23 cellular contexts compared by ENCODE assay signal in genomic region chr4:118848901-118849300, GRCh38.
"Had no signal": no experiment of that assay in that cellular context is flagged by ENCODE, and none has a peak within 500 bp of the region (broad histone marks: within the 10 kb centered on the region; RNA-seq: fewer than 3 reads in every experiment).

No MANE protein-coding gene starts in this region.

- H3K27me3 ChIP-seq: dorsolateral prefrontal cortex, neutrophil, right atrium auricular region, stomach, thyroid gland, vagina had no signal

- H3K4me1 ChIP-seq: parathyroid adenoma had no signal

- H3K36me3 ChIP-seq: neutrophil, right atrium auricular region, stomach, thyroid gland, vagina had no signal

- H3K9ac ChIP-seq: parathyroid adenoma had no signal

- H3K9me3 ChIP-seq: mucosa of descending colon, neutrophil, right atrium auricular region, stomach, thyroid gland, vagina had no signal

- H3K4me3 ChIP-seq: dorsolateral prefrontal cortex, lung, mucosa of descending colon, right atrium auricular region, stomach, thyroid gland, vagina had no signal

- H3K27ac ChIP-seq: neutrophil, parathyroid adenoma, right atrium auricular region, stomach, thyroid gland, vagina had no signal

- H3K79me2 ChIP-seq: parathyroid adenoma had no signal

- H2AFZ ChIP-seq: parathyroid adenoma had no signal

- FAIRE-seq: frontal cortex, kidney had no signal

- DNase-seq: cortex of kidney; dorsolateral prefrontal cortex; effector CD4-positive, alpha-beta T cell; hypothalamus; kidney; mucosa of descending colon; naive B cell; stimulated activated CD4-positive, alpha-beta T cell treated with anti-CD3 and anti-CD28 coated beads, Interleukin-2, amount 100 ng/mL, for 24 hours; stimulated activated CD4-positive, alpha-beta T cell treated with anti-CD3 and anti-CD28 coated beads, Interleukin-4, amount 100 ng/mL, for 24 hours; stimulated activated naive CD4-positive, alpha-beta T cell treated with Interleukin-2 at 50 U/mL for 16 hours; stomach; thyroid gland; trophoblast cell had no signal

- ATAC-seq: left lobe of liver; mucosa of descending colon; natural killer cell treated with Interleukin-12 subunit alpha and Interleukin-12 subunit beta and Interleukin-15 and Interleukin-18, amount 100 ng/mL, for 72 hours; sciatic nerve; stimulated activated effector memory CD8-positive, alpha-beta T cell treated with anti-CD3 and anti-CD28 coated beads, Interleukin-12 subunit alpha, Interleukin-12 subunit beta, amount 100 ng/mL, for 72 hours had no signal
